In genomic region chr2:101240694-101241093, GRCh38 we compare ENCODE assay signal across 8 cellular contexts. TPM values are rescaled to one million over a fixed set of nuclear protein-coding genes. Genes with fewer than 3 reads are reported as not detected.
DNase-seq lines count a peak whose midpoint lies in the region; ATAC-seq, FAIRE-seq and TF ChIP-seq lines count a peak whose summit lies in the region.
"Not testable (repeated sequence)": the region's sequence is repeated elsewhere in the genome, so short reads cannot be mapped to it uniquely, and the experiment has no call there.

No MANE protein-coding gene starts in this region.

- not testable (repeated sequence) for H3K79me2 ChIP-seq in PC-3 (ENCODE audit: low read length); keratinocyte (ENCODE audit: control insufficient read depth, insufficient read depth, low read length)

- dilution Hi-C loops in keratinocyte (cut with MboI; ENCODE audit: extremely low pct_ligation_motif_present, low sequenced_read_pairs) = not testable (repeated sequence)

- BruUV-seq in A673 (replicated peaks; lab: Mats Ljungman, UMichigan); PC-3 (replicated peaks; lab: Mats Ljungman, UMichigan): not testable (repeated sequence)

- not testable (repeated sequence) for H3K27ac Mint-ChIP-seq in activated CD8-positive, alpha-beta T cell treated with anti-CD3 and anti-CD28 coated beads, Interleukin-2, amount 10 ng/mL, durations not matched to agents 7 days and 5 days; osteocyte (ENCODE audit: unreplicated experiment)

- H3K9me3 ChIP-seq in A673 (ENCODE audit: low read depth, low read length, poor library complexity, severe bottlenecking); PC-3 (ENCODE audit: low read length); endocrine pancreas (ENCODE audit: control insufficient read depth, low read length); keratinocyte (ENCODE audit: control insufficient read depth, low read depth, low read length): not testable (repeated sequence)

- ATAC-seq in PC-3; activated CD8-positive, alpha-beta T cell treated with anti-CD3 and anti-CD28 coated beads, Interleukin-2, amount 10 ng/mL, durations not matched to agents 7 days and 5 days: not testable (repeated sequence)

- CTCF ChIA-PET in A673 (lab: Charles Lee) = interaction anchor here (0.6 kb wide), 1 partner anchor 154 kb away, joined by 3 read pairs; no protein-coding TSS in a partner anchor
- CTCF ChIA-PET in PC-3 (lab: Charles Lee) = interaction anchor here (0.6 kb wide), 1 partner anchor 37 kb away, joined by 3 read pairs; no protein-coding TSS in a partner anchor
- CTCF ChIA-PET in activated CD8-positive, alpha-beta T cell treated with anti-CD3 and anti-CD28 coated beads, Interleukin-2, amount 10 ng/mL, durations not matched to agents 7 days and 5 days (lab: Charles Lee) = interaction anchor here (1.0 to 2.9 kb wide), 15 partner anchors 9 to 228 kb away, joined by 3 to 24 read pairs (median 5); partner anchors contain the start of gene CNOT11

- H3K9me1 ChIP-seq in keratinocyte (ENCODE audit: control insufficient read depth, extremely low read depth, insufficient read depth, low read length) = not testable (repeated sequence)

- intact Hi-C loops in A673 (cut with micrococcal nuclease; ENCODE audit: unreplicated experiment); PC-3 (cut with micrococcal nuclease): not testable (repeated sequence)

- H2AFZ ChIP-seq in PC-3 (ENCODE audit: low read length) = peak overlapping the region; percentile 90
- not testable (repeated sequence) for H2AFZ ChIP-seq in keratinocyte (ENCODE audit: control insufficient read depth, low read length)

- FAIRE-seq in keratinocyte (lab: Jason Lieb, UNC) = not testable (repeated sequence)

- H3K4me3 Mint-ChIP-seq in activated CD8-positive, alpha-beta T cell treated with anti-CD3 and anti-CD28 coated beads, Interleukin-2, amount 10 ng/mL, durations not matched to agents 7 days and 5 days; osteocyte (ENCODE audit: unreplicated experiment): not testable (repeated sequence)

- peak overlapping the region; percentile 81 for H3K4me2 ChIP-seq in PC-3 (ENCODE audit: low read length)
- not testable (repeated sequence) for H3K4me2 ChIP-seq in keratinocyte (ENCODE audit: control insufficient read depth, extremely low read depth, insufficient read depth, low read depth, low read length)

- peak overlapping the region; percentile 40 for H3K9ac ChIP-seq in PC-3 (ENCODE audit: low read length)
- H3K9ac ChIP-seq in endocrine pancreas (ENCODE audit: control insufficient read depth, insufficient read depth, low read length); keratinocyte (ENCODE audit: control insufficient read depth, extremely low read depth, insufficient read depth, low read length): not testable (repeated sequence)

- not testable (repeated sequence) for H3K36me3 ChIP-seq in A673 (ENCODE audit: insufficient read depth, low read length, poor library complexity, severe bottlenecking); PC-3 (ENCODE audit: low read depth, low read length); endocrine pancreas (ENCODE audit: control insufficient read depth, insufficient read depth, low read length); keratinocyte (ENCODE audit: control insufficient read depth in 2 of 2, extremely low read depth in 1 of 2, insufficient read depth in 2 of 2, low read length in 2 of 2)

- H3K4me1 ChIP-seq in A673 (ENCODE audit: insufficient read depth, low read length, poor library complexity, severe bottlenecking); endocrine pancreas (ENCODE audit: control insufficient read depth, insufficient read depth, low read length); keratinocyte (ENCODE audit: control insufficient read depth, extremely low read depth, insufficient read depth, low read length): not testable (repeated sequence)
- peaks cover 30% of the 10 kb centered on the region for H3K4me1 ChIP-seq in PC-3 (ENCODE audit: insufficient read depth, low read length)

- POLR2A ChIA-PET in A673 (lab: Charles Lee; ENCODE audit: low non-redundant PET) = interaction anchor here (0.6 kb wide), 1 partner anchor 793 kb away, joined by 3 read pairs; no protein-coding TSS in a partner anchor
- POLR2A ChIA-PET in PC-3 (lab: Charles Lee; ENCODE audit: unreplicated experiment); activated CD8-positive, alpha-beta T cell treated with anti-CD3 and anti-CD28 coated beads, Interleukin-2, amount 10 ng/mL, durations not matched to agents 7 days and 5 days (lab: Charles Lee): not testable (repeated sequence)

- H3K27me3 ChIP-seq in A673 (replicated peaks; ENCODE audit: insufficient read depth, low read depth, low read length, poor library complexity); PC-3 (ENCODE audit: low read length); endocrine pancreas (ENCODE audit: control insufficient read depth, insufficient read depth, low read length); keratinocyte (ENCODE audit: control insufficient read depth, extremely low read depth, insufficient read depth, low read length): not testable (repeated sequence)

- TF ChIP-seq CTCF in A673 (conservative IDR thresholded peaks at IDR 0.05; ENCODE audit: low read depth, low read length) = peak; percentile 52
- TF ChIP-seq CTCF in PC-3 (conservative IDR thresholded peaks at IDR 0.05; ENCODE audit: low read depth, low read length) = peak; percentile 62
- peak in 2 of 3 experiments; percentile 41 to 42 for TF ChIP-seq CTCF in keratinocyte (optimal IDR thresholded peaks at IDR 0.05 in 1 of 3, IDR thresholded peaks at IDR 0.05 in 1 of 3, conservative IDR thresholded peaks at IDR 0.05 in 1 of 3; ENCODE audit: extremely low read depth in 1 of 3, insufficient read depth in 2 of 3, low read length in 3 of 3)
- TF ChIP-seq CTCF in osteocyte (IDR thresholded peaks at IDR 0.05) = peak; percentile 45

- not testable (repeated sequence) for H3K9me2 ChIP-seq in PC-3 (replicated peaks; ENCODE audit: low read length)

- H3K4me3 ChIP-seq in A673 (ENCODE audit: low read depth, low read length, poor library complexity, severe bottlenecking); keratinocyte (ENCODE audit: control insufficient read depth in 2 of 3, extremely low read depth in 1 of 3, insufficient read depth in 2 of 3, low read depth in 1 of 3, low read length in 3 of 3): not testable (repeated sequence)
- H3K4me3 ChIP-seq in PC-3 (ENCODE audit: low read length) = peak overlapping the region; percentile 58; the same call in 1 of the 2 replicates
- peak overlapping the region; percentile 67 for H3K4me3 ChIP-seq in endocrine pancreas (ENCODE audit: control insufficient read depth, insufficient read depth, low read length)

- DNase-seq in A673 (ENCODE audit: low spot score) = peak; percentile 16
- peak; percentile 24 for DNase-seq in EL
- peak; percentile 25 for DNase-seq in LHCN-M2 (ENCODE audit: low read depth)
- DNase-seq in PC-3 = peak; percentile 53
- peak; percentile 27 for DNase-seq in activated CD8-positive, alpha-beta T cell treated with anti-CD3 and anti-CD28 coated beads, Interleukin-2, amount 10 ng/mL, durations not matched to agents 7 days and 5 days
- DNase-seq in keratinocyte (ENCODE audit: low read depth, low spot score); osteocyte (ENCODE audit: extremely low spot score, unreplicated experiment): not testable (repeated sequence)

- H3K36me3 Mint-ChIP-seq in activated CD8-positive, alpha-beta T cell treated with anti-CD3 and anti-CD28 coated beads, Interleukin-2, amount 10 ng/mL, durations not matched to agents 7 days and 5 days (ENCODE audit: low read depth); osteocyte (ENCODE audit: unreplicated experiment): not testable (repeated sequence)

- not testable (repeated sequence) for H3K4me1 Mint-ChIP-seq in activated CD8-positive, alpha-beta T cell treated with anti-CD3 and anti-CD28 coated beads, Interleukin-2, amount 10 ng/mL, durations not matched to agents 7 days and 5 days (ENCODE audit: low read depth); osteocyte (ENCODE audit: unreplicated experiment)

- H4K20me1 ChIP-seq in PC-3 (ENCODE audit: low read length); keratinocyte (ENCODE audit: control insufficient read depth, extremely low read depth, insufficient read depth, low read length): not testable (repeated sequence)

- not testable (repeated sequence) for H3K9me3 Mint-ChIP-seq in activated CD8-positive, alpha-beta T cell treated with anti-CD3 and anti-CD28 coated beads, Interleukin-2, amount 10 ng/mL, durations not matched to agents 7 days and 5 days (ENCODE audit: insufficient read depth); osteocyte (ENCODE audit: unreplicated experiment)

- not testable (repeated sequence) for H3K27ac ChIP-seq in A673 (ENCODE audit: low read depth, low read length, poor library complexity, severe bottlenecking); PC-3 (ENCODE audit: low read length); keratinocyte (ENCODE audit: control insufficient read depth, insufficient read depth, low read length)

- H3K27me3 Mint-ChIP-seq in activated CD8-positive, alpha-beta T cell treated with anti-CD3 and anti-CD28 coated beads, Interleukin-2, amount 10 ng/mL, durations not matched to agents 7 days and 5 days (ENCODE audit: low read depth); osteocyte (ENCODE audit: unreplicated experiment): not testable (repeated sequence)

- not testable (repeated sequence) for H3F3A ChIP-seq in PC-3 (ENCODE audit: low read length, unreplicated experiment)

RNA-seq across cellular contexts. Expression of gene CNOT11, which starts 12.0 kb away (rescaled TPM):
- 51.7 and 53.7 TPM in 2 replicates for total RNA-seq in A673 (2021)
- 46.9 and 53.1 TPM in 2 replicates for total RNA-seq in LHCN-M2 (2014; rRNA removed)
- 18.5 TPM for polyA plus RNA-seq in LHCN-M2 (2012)
- 44.9 and 48.5 TPM in 2 replicates for total RNA-seq in PC-3 (2014; rRNA removed)
- total RNA-seq in activated CD8-positive, alpha-beta T cell treated with anti-CD3 and anti-CD28 coated beads, Interleukin-2, amount 10 ng/mL, durations not matched to agents 7 days and 5 days = 10 to 100 TPM; 64.4 to 64.7 TPM
- 46.0 to 83.1 TPM (median 81.1 TPM) in 3 replicates for polyA plus RNA-seq in keratinocyte
- 20.8 TPM for polyA plus RNA-seq in keratinocyte (2011; ENCODE audit: low read depth)
- polyA plus RNA-seq in keratinocyte (2011; cell fraction: cytosol; rRNA removed) = 69.5 and 98.6 TPM in 2 replicates
- 90.7 and 95.7 TPM in 2 replicates for polyA plus RNA-seq in keratinocyte (2011; cell fraction: nucleus; rRNA removed)
- 25.7 and 29.6 TPM in 2 replicates for polyA plus RNA-seq in keratinocyte (2012; ENCODE audit: low replicate concordance)
- 48.2 to 76.0 TPM (median 73.5 TPM) in 3 replicates for polyA minus RNA-seq in keratinocyte
- 39.1 TPM for polyA minus RNA-seq in keratinocyte (2011; cell fraction: cytosol; rRNA and poly(A)+ RNA removed)
- 21.6 and 33.7 TPM in 2 replicates for polyA minus RNA-seq in keratinocyte (2011; cell fraction: nucleus; rRNA and poly(A)+ RNA removed)
- total RNA-seq in osteocyte = 31.4 and 36.8 TPM in 2 replicates
